In the genomic region with DNA sequence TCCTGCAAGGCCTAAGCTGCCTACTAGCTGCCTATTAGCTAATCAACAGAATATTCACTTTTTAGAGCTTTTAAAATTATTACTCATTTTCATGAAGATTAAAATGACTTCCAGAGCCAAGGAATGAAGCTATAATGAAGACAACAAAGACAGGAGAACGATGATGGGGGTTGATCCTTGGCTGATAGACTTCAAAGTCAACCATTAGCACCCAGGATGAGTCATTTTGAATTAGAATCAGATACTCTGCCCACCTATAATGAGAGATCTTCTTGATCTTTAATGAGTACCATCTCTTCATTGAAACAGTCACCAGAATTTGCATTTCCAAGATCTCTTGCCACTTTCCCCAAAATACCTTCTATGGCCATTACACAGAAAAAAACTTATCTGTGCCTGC, we compare ENCODE assay signal across 29 cellular contexts.
"Had no signal": no experiment of that assay in that cellular context is flagged by ENCODE, and none has a peak within 500 bp of the region (broad histone marks: within the 10 kb centered on the region; RNA-seq: fewer than 3 reads in every experiment).

No MANE protein-coding gene starts in this region.

- H3K27ac ChIP-seq: stomach, suprapubic skin, testis, thoracic aorta, thyroid gland, tibial artery, tibial nerve, transverse colon, upper lobe of left lung, upper lobe of right lung, uterus, vagina had no signal

- H3K9me3 Mint-ChIP-seq: stimulated activated memory B cell treated with anti-CD40 and anti-IgM and Interleukin-4, amounts not matched to agents 10 μg/mL and 1 μg/mL and 100 μg/mL, for 72 hours; stimulated activated naive B cell treated with anti-CD40 and anti-IgM and Interleukin-4, amounts not matched to agents 10 μg/mL and 1 μg/mL and 100 μg/mL, for 72 hours; stimulated activated naive CD8-positive, alpha-beta T cell treated with anti-CD3 and anti-CD28 coated beads, Interleukin-15, Interleukin-2, amounts not matched to agents 100 ng/mL and 50 ng/mL, for 24 hours had no signal

- H3K27me3 ChIP-seq: suprapubic skin, testis, thyroid gland, tibial artery, tibial nerve, transverse colon, upper lobe of left lung, upper lobe of right lung, uterus, vagina had no signal

- H3K4me3 ChIP-seq: stomach, suprapubic skin, testis, thoracic aorta, thyroid gland, tibial artery, tibial nerve, transverse colon, upper lobe of left lung, upper lobe of right lung, uterus, vagina had no signal

- ATAC-seq: stimulated activated effector memory CD8-positive, alpha-beta T cell treated with anti-CD3 and anti-CD28 coated beads, Interleukin-12 subunit alpha, Interleukin-12 subunit beta, amount 100 ng/mL, for 72 hours; stimulated activated memory B cell treated with anti-CD40 and anti-IgM and Interleukin-4, amounts not matched to agents 10 μg/mL and 1 μg/mL and 100 μg/mL, for 72 hours; stimulated activated naive B cell treated with anti-CD40 and anti-IgM and Interleukin-4, amounts not matched to agents 10 μg/mL and 1 μg/mL and 100 μg/mL, for 72 hours; stimulated activated naive CD8-positive, alpha-beta T cell treated with anti-CD3 and anti-CD28 coated beads, Interleukin-15, amount 100 ng/mL, for 72 hours; stimulated activated naive CD8-positive, alpha-beta T cell treated with anti-CD3 and anti-CD28 coated beads, Interleukin-15, Interleukin-2, amounts not matched to agents 100 U/mL and 50 U/mL, for 24 hours; upper lobe of right lung had no signal

- H3K4me1 ChIP-seq: stomach, suprapubic skin, testis, thyroid gland, tibial nerve, transverse colon, upper lobe of left lung, upper lobe of right lung, uterus, vagina had no signal

- H3K36me3 Mint-ChIP-seq: stimulated activated effector memory CD8-positive, alpha-beta T cell treated with anti-CD3 and anti-CD28 coated beads, Interleukin-12 subunit alpha, Interleukin-12 subunit beta, amount 100 ng/mL, for 72 hours; stimulated activated memory B cell treated with anti-CD40 and anti-IgM and Interleukin-4, amounts not matched to agents 10 μg/mL and 1 μg/mL and 100 μg/mL, for 72 hours; stimulated activated naive B cell treated with anti-CD40 and anti-IgM and Interleukin-4, amounts not matched to agents 10 μg/mL and 1 μg/mL and 100 μg/mL, for 72 hours; type B pancreatic cell had no signal

- FAIRE-seq: urothelium cell line had no signal

- H3K4me1 Mint-ChIP-seq: stimulated activated memory B cell treated with anti-CD40 and anti-IgM and Interleukin-4, amounts not matched to agents 10 μg/mL and 1 μg/mL and 100 μg/mL, for 72 hours had no signal

- H3K27me3 Mint-ChIP-seq: stimulated activated naive CD8-positive, alpha-beta T cell treated with anti-CD3 and anti-CD28 coated beads, Interleukin-15, amount 100 ng/mL, for 72 hours had no signal

- H3K27ac Mint-ChIP-seq: stimulated activated effector memory CD8-positive, alpha-beta T cell treated with anti-CD3 and anti-CD28 coated beads, Interleukin-12 subunit alpha, Interleukin-12 subunit beta, amount 100 ng/mL, for 72 hours; stimulated activated memory B cell treated with anti-CD40 and anti-IgM and Interleukin-4, amounts not matched to agents 10 μg/mL and 1 μg/mL and 100 μg/mL, for 72 hours; stimulated activated naive B cell treated with anti-CD40 and anti-IgM and Interleukin-4, amounts not matched to agents 10 μg/mL and 1 μg/mL and 100 μg/mL, for 72 hours; stimulated activated naive CD8-positive, alpha-beta T cell treated with anti-CD3 and anti-CD28 coated beads, Interleukin-15, amount 100 ng/mL, for 72 hours; stimulated activated naive CD8-positive, alpha-beta T cell treated with anti-CD3 and anti-CD28 coated beads, Interleukin-15, Interleukin-2, amounts not matched to agents 100 ng/mL and 50 ng/mL, for 24 hours; type B pancreatic cell had no signal

- H3K9me3 ChIP-seq: stomach, suprapubic skin, testis, thoracic aorta, thyroid gland, tibial artery, tibial nerve, transverse colon, upper lobe of left lung, upper lobe of right lung, uterus, vagina had no signal

- H3K36me3 ChIP-seq: stomach, suprapubic skin, thoracic aorta, thyroid gland, tibial artery, tibial nerve, transverse colon, upper lobe of left lung, upper lobe of right lung, uterus, vagina had no signal

- DNase-seq: stimulated activated CD4-positive, alpha-beta T cell treated with anti-CD3 and anti-CD28 coated beads, Interleukin-2, amount 100 ng/mL, for 48 hours; stimulated activated CD4-positive, alpha-beta T cell treated with anti-CD3 and anti-CD28 coated beads, Interleukin-4, amount 100 ng/mL, for 1 hour; stimulated activated CD4-positive, alpha-beta T cell treated with anti-CD3 and anti-CD28 coated beads, Interleukin-4, amount 100 ng/mL, for 24 hours; stimulated activated CD4-positive, alpha-beta T cell treated with anti-CD3 and anti-CD28 coated beads, Interleukin-4, amount 100 ng/mL, for 4 hours; stimulated activated CD8-positive, alpha-beta memory T cell treated with anti-CD3 and anti-CD28 coated beads, Interleukin-4, amount 100 ng/mL, for 48 hours; stimulated activated naive B cell treated with anti-CD40 and anti-IgM and Interleukin-4, amounts not matched to agents 10 μg/mL and 1 μg/mL and 100 μg/mL, for 72 hours; stimulated activated naive CD4-positive, alpha-beta T cell; stimulated activated naive CD4-positive, alpha-beta T cell treated with Interleukin-2 at 50 U/mL for 16 hours; stimulated activated naive CD8-positive, alpha-beta T cell treated with anti-CD3 and anti-CD28 coated beads, Interleukin-15, amount 100 ng/mL, for 72 hours; stimulated activated naive CD8-positive, alpha-beta T cell treated with anti-CD3 and anti-CD28 coated beads, Interleukin-15, Interleukin-2, amounts not matched to agents 100 U/mL and 50 U/mL, for 24 hours; stomach; substantia nigra; testis; thyroid gland; tibial artery; transverse colon; trophoblast cell; upper lobe of left lung; upper lobe of right lung; uterus had no signal

- H3K4me3 Mint-ChIP-seq: stimulated activated effector memory CD8-positive, alpha-beta T cell treated with anti-CD3 and anti-CD28 coated beads, Interleukin-12 subunit alpha, Interleukin-12 subunit beta, amount 100 ng/mL, for 72 hours; stimulated activated memory B cell treated with anti-CD40 and anti-IgM and Interleukin-4, amounts not matched to agents 10 μg/mL and 1 μg/mL and 100 μg/mL, for 72 hours; stimulated activated naive B cell treated with anti-CD40 and anti-IgM and Interleukin-4, amounts not matched to agents 10 μg/mL and 1 μg/mL and 100 μg/mL, for 72 hours; stimulated activated naive CD8-positive, alpha-beta T cell treated with anti-CD3 and anti-CD28 coated beads, Interleukin-15, amount 100 ng/mL, for 72 hours; stimulated activated naive CD8-positive, alpha-beta T cell treated with anti-CD3 and anti-CD28 coated beads, Interleukin-15, Interleukin-2, amounts not matched to agents 100 ng/mL and 50 ng/mL, for 24 hours; type B pancreatic cell had no signal
